Comparison of ENCODE assay signal across 15 cellular contexts in the genomic region with DNA sequence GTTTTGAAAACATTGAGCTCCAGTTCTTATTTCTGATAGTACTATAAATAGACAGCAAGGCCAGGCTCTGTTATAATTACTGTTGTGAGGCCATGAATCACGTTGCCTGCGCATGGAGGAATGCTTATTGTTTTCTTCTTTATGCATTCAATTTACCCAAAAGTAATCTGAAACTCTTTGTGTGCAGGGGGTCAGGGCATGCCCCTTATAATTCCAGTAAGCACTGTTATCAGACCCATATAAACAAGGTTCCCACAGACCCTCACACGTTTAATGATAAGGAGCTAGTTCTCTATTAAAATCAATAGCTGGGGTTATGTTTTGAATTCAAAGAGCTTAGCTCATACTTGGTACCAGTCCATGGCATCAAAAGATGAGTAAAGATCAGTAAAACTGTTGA.
A peak's percentile ranks its signal among the peaks of the same experiment; 100 is the strongest.
DNase-seq lines count a peak whose midpoint lies in the region; ATAC-seq and TF ChIP-seq lines count a peak whose summit lies in the region.
"Had no signal": no experiment of that assay in that cellular context is flagged by ENCODE, and none has a peak within 500 bp of the region (broad histone marks: within the 10 kb centered on the region; RNA-seq: fewer than 3 reads in every experiment).

No MANE protein-coding gene starts in this region.

- H3K4me1 ChIP-seq in body of pancreas, result no peaks in the 10 kb centered on the region

- H3K4me3 ChIP-seq in body of pancreas, result no peak overlapping the region
- H3K4me3 ChIP-seq: BLaER1 treated with 17β-estradiol and CSF1 and Interleukin-3, amounts not matched to agents 10 nM and 100 nM had no signal

- H3K27me3 Mint-ChIP-seq in Calu3 (ENCODE audit: unreplicated experiment) (no peaks in the 10 kb centered on the region), HFFc6 (ENCODE audit: insufficient read depth) (peaks cover 5% of the 10 kb centered on the region)
- H3K27me3 Mint-ChIP-seq: CD4-positive, alpha-beta T cell had no signal

- no TSS peak for BruUV-seq in Calu3 (replicated peaks; lab: Mats Ljungman, UMichigan)

- CTCF ChIA-PET in Calu3 (lab: Charles Lee), result no interaction called here

- peaks cover 0 to 6% (median 0%) of the 10 kb centered on the region in 3 donors for H3K9me3 ChIP-seq in body of pancreas

- H3K4me1 Mint-ChIP-seq in Calu3 (ENCODE audit: low read depth, unreplicated experiment), result peaks cover 26% of the 10 kb centered on the region
- H3K4me1 Mint-ChIP-seq in HFFc6 (ENCODE audit: low read depth), result peaks cover 30% of the 10 kb centered on the region
- H3K4me1 Mint-ChIP-seq in stimulated activated effector memory CD8-positive, alpha-beta T cell treated with anti-CD3 and anti-CD28 coated beads, Interleukin-12 subunit alpha, Interleukin-12 subunit beta, amount 100 ng/mL, for 72 hours, result no peaks in the 10 kb centered on the region

- H3K4me3 Mint-ChIP-seq in Calu3 (ENCODE audit: low read depth, unreplicated experiment) (no peak overlapping the region), HFFc6 (no peak overlapping the region)
- no peak overlapping the region for H3K4me3 Mint-ChIP-seq in stimulated activated effector memory CD8-positive, alpha-beta T cell treated with anti-CD3 and anti-CD28 coated beads, Interleukin-12 subunit alpha, Interleukin-12 subunit beta, amount 100 ng/mL, for 72 hours
- H3K4me3 Mint-ChIP-seq: CD4-positive, alpha-beta T cell; IgD-negative memory B cell had no signal

- H3K36me3 Mint-ChIP-seq in Calu3 (ENCODE audit: insufficient read depth, unreplicated experiment) (no peaks in the 10 kb centered on the region), HFFc6 (ENCODE audit: low read depth) (no peaks in the 10 kb centered on the region)
- no peaks in the 10 kb centered on the region for H3K36me3 Mint-ChIP-seq in stimulated activated effector memory CD8-positive, alpha-beta T cell treated with anti-CD3 and anti-CD28 coated beads, Interleukin-12 subunit alpha, Interleukin-12 subunit beta, amount 100 ng/mL, for 72 hours
- H3K36me3 Mint-ChIP-seq: IgD-negative memory B cell had no signal

- H3K27me3 ChIP-seq in body of pancreas, result no peaks in the 10 kb centered on the region
- H3K27me3 ChIP-seq: BLaER1 treated with 17β-estradiol and CSF1 and Interleukin-3, amounts not matched to agents 10 nM and 100 nM had no signal

- H3K9me3 Mint-ChIP-seq in Calu3 (ENCODE audit: low read depth, unreplicated experiment) (peaks cover 7% of the 10 kb centered on the region), HFFc6 (peaks cover 6% of the 10 kb centered on the region)
- peaks cover 6% of the 10 kb centered on the region for H3K9me3 Mint-ChIP-seq in stimulated activated effector memory CD8-positive, alpha-beta T cell treated with anti-CD3 and anti-CD28 coated beads, Interleukin-12 subunit alpha, Interleukin-12 subunit beta, amount 100 ng/mL, for 72 hours

- DNase-seq in Calu3 (peak; percentile 38), HFFc6 (peak; percentile 17), body of pancreas (peak in 2 of 4 donors; percentile 15 to 52), mucosa of gallbladder (ENCODE audit: low spot score) (peak; percentile 88), HPDE6-E6E7 (ENCODE audit: extremely low spot score) (no peak), NCI-H774 (lab: John Stamatoyannopoulos, UW) (no peak)
- DNase-seq in stimulated activated effector memory CD8-positive, alpha-beta T cell treated with anti-CD3 and anti-CD28 coated beads, Interleukin-12 subunit alpha, Interleukin-12 subunit beta, amount 100 ng/mL, for 72 hours (ENCODE audit: low spot score in 2 of 2), result no peak
- DNase-seq in stimulated activated CD4-positive, alpha-beta T cell treated with anti-CD3 and anti-CD28 coated beads, Interleukin-4, amount 100 ng/mL, for 24 hours, result no peak
- DNase-seq: 8988T; CD4-positive, alpha-beta T cell; DND-41; GF-D8; HCEC 1CT had no signal

- H3K27ac ChIP-seq in body of pancreas, result peak overlapping the region in 3 of 4 donors; percentile 33 to 71 (median 55)
- H3K27ac ChIP-seq: BLaER1 treated with 17β-estradiol and CSF1 and Interleukin-3, amounts not matched to agents 10 nM and 100 nM had no signal

- intact Hi-C loops in Calu3 (cut with micrococcal nuclease; ENCODE audit: unreplicated experiment), result no loop called here
- intact Hi-C loops in body of pancreas (cut with DNase I), result no loop called here

- TF ChIP-seq CTCF in Calu3 (IDR thresholded peaks at IDR 0.05; ENCODE audit: unreplicated experiment), result no peak
- no peak for TF ChIP-seq CTCF in HFFc6 (IDR thresholded peaks at IDR 0.05)
- TF ChIP-seq CTCF in body of pancreas (IDR thresholded peaks at IDR 0.05), result no peak

- ATAC-seq in body of pancreas, result peak; percentile 79
- ATAC-seq in stimulated activated effector memory CD8-positive, alpha-beta T cell treated with anti-CD3 and anti-CD28 coated beads, Interleukin-12 subunit alpha, Interleukin-12 subunit beta, amount 100 ng/mL, for 72 hours, result no peak

- 18 to 24% methylated on average over 3 of the region's 3 CpGs for WGBS in body of pancreas, 2 donors

- no peak for TF ChIP-seq POLR2A in body of pancreas (IDR thresholded peaks at IDR 0.05)

- no peaks in the 10 kb centered on the region for H3K36me3 ChIP-seq in body of pancreas (replicated peaks in 1 of 2; ENCODE audit: insufficient read depth in 1 of 2, low read depth in 2 of 2)
- H3K36me3 ChIP-seq: BLaER1 treated with 17β-estradiol and CSF1 and Interleukin-3, amounts not matched to agents 10 nM and 100 nM had no signal

- H3K27ac Mint-ChIP-seq in Calu3 (ENCODE audit: unreplicated experiment) (no peak overlapping the region), HFFc6 (no peak overlapping the region)
- H3K27ac Mint-ChIP-seq in stimulated activated effector memory CD8-positive, alpha-beta T cell treated with anti-CD3 and anti-CD28 coated beads, Interleukin-12 subunit alpha, Interleukin-12 subunit beta, amount 100 ng/mL, for 72 hours, result no peak overlapping the region
- H3K27ac Mint-ChIP-seq: CD4-positive, alpha-beta T cell; IgD-negative memory B cell had no signal

Comparison
In these comparisons a context has a peak if more than half of its experiments do, and no peak if none do; other contexts are left out.
1. DNase-seq: peak in Calu3 (single experiment), HFFc6 (single experiment) and mucosa of gallbladder (single experiment); none in stimulated activated effector memory CD8-positive, alpha-beta T cell treated with anti-CD3 and anti-CD28 coated beads, Interleukin-12 subunit alpha, Interleukin-12 subunit beta, amount 100 ng/mL, for 72 hours (0 of 2), HPDE6-E6E7 (single experiment), stimulated activated CD4-positive, alpha-beta T cell treated with anti-CD3 and anti-CD28 coated beads, Interleukin-4, amount 100 ng/mL, for 24 hours (single experiment) and NCI-H774 (single experiment).